In genomic region chr5:180816608-180817534, GRCh38 we compare ENCODE assay signal across 8 cellular contexts. TPM values are rescaled to one million over a fixed set of nuclear protein-coding genes. Genes with fewer than 3 reads are reported as not detected.
DNase-seq lines count a peak whose midpoint lies in the region; ATAC-seq and TF ChIP-seq lines count a peak whose summit lies in the region.

No MANE protein-coding gene starts in this region.

- peak overlapping the region; percentile 37 for H3K4me3 ChIP-seq in CD4-positive, CD25-positive, alpha-beta regulatory T cell (ENCODE audit: low read depth, low read length)
- H3K4me3 ChIP-seq in lower lobe of right lung: peak overlapping the region; percentile 29

- peak in 1 of 3 donors; percentile 38 for DNase-seq in CD4-positive, CD25-positive, alpha-beta regulatory T cell
- DNase-seq in activated naive CD8-positive, alpha-beta T cell treated with anti-CD3 and anti-CD28 coated beads, Interleukin-2, amount 10 ng/mL, durations not matched to agents 7 days and 5 days: no peak
- DNase-seq in lower lobe of right lung: no peak
- no peak for DNase-seq in NCI-H2081 treated with DMSO at 0.1 percent for 48 hours (lab: John Stamatoyannopoulos, UW)
- no peak for DNase-seq in effector CD8-positive, alpha-beta T cell (lab: John Stamatoyannopoulos, UW)

- intact Hi-C loops in lower lobe of right lung (cut with DNase I): no loop called here

- ATAC-seq in CD4-positive, CD25-positive, alpha-beta regulatory T cell (ENCODE audit: low read depth in 2 of 2): peak in 1 of 2 donors; percentile 30
- peak; percentile 33 for ATAC-seq in HG02973 (IDR thresholded peaks at IDR 0.05; ENCODE audit: unreplicated experiment)
- ATAC-seq in activated naive CD8-positive, alpha-beta T cell treated with anti-CD3 and anti-CD28 coated beads, Interleukin-2, amount 10 ng/mL, durations not matched to agents 7 days and 5 days (ENCODE audit: low read depth): peak; percentile 52
- peak; percentile 48 to 64 for ATAC-seq in lower lobe of right lung
- no peak for ATAC-seq in HG03521 (IDR thresholded peaks at IDR 0.05; ENCODE audit: unreplicated experiment)
- no peak for ATAC-seq in HG02970 (IDR thresholded peaks at IDR 0.05; ENCODE audit: low FRiP score, unreplicated experiment)

- H3K27ac ChIP-seq in CD4-positive, CD25-positive, alpha-beta regulatory T cell (ENCODE audit: insufficient read depth, low read length, poor library complexity, severe bottlenecking): no peak overlapping the region
- peak overlapping the region; percentile 99 for H3K27ac ChIP-seq in lower lobe of right lung

- peak overlapping the region; percentile 53 to 85 (median 72) for H3K4me3 Mint-ChIP-seq in CD4-positive, CD25-positive, alpha-beta regulatory T cell
- H3K4me3 Mint-ChIP-seq in activated naive CD8-positive, alpha-beta T cell treated with anti-CD3 and anti-CD28 coated beads, Interleukin-2, amount 10 ng/mL, durations not matched to agents 7 days and 5 days: peak overlapping the region; percentile 11

- no peaks in the 10 kb centered on the region for H3K9me3 ChIP-seq in CD4-positive, CD25-positive, alpha-beta regulatory T cell (ENCODE audit: control insufficient read depth in 2 of 2, low read length in 2 of 2)
- H3K9me3 ChIP-seq in lower lobe of right lung: no peaks in the 10 kb centered on the region

- H3K36me3 ChIP-seq in CD4-positive, CD25-positive, alpha-beta regulatory T cell (ENCODE audit: control insufficient read depth, insufficient read depth, low read length): no peaks in the 10 kb centered on the region
- H3K36me3 ChIP-seq in lower lobe of right lung: no peaks in the 10 kb centered on the region

- H3K27ac Mint-ChIP-seq in CD4-positive, CD25-positive, alpha-beta regulatory T cell: peak overlapping the region; percentile 58 to 85 (median 63)
- peak overlapping the region; percentile 9 for H3K27ac Mint-ChIP-seq in activated naive CD8-positive, alpha-beta T cell treated with anti-CD3 and anti-CD28 coated beads, Interleukin-2, amount 10 ng/mL, durations not matched to agents 7 days and 5 days

- H3K27me3 ChIP-seq in CD4-positive, CD25-positive, alpha-beta regulatory T cell (ENCODE audit: control insufficient read depth, insufficient read depth, low read length): peaks cover 5% of the 10 kb centered on the region
- no peaks in the 10 kb centered on the region for H3K27me3 ChIP-seq in lower lobe of right lung (ENCODE audit: low read depth)

- peaks cover 11% of the 10 kb centered on the region for H3K4me1 ChIP-seq in CD4-positive, CD25-positive, alpha-beta regulatory T cell (ENCODE audit: control insufficient read depth, insufficient read depth, low read length, poor library complexity, severe bottlenecking)
- H3K4me1 ChIP-seq in lower lobe of right lung: peaks cover 53% of the 10 kb centered on the region

- no peak for TF ChIP-seq CTCF in lower lobe of right lung (IDR thresholded peaks at IDR 0.05)

- H3K27me3 Mint-ChIP-seq in CD4-positive, CD25-positive, alpha-beta regulatory T cell: no peaks in the 10 kb centered on the region
- H3K27me3 Mint-ChIP-seq in activated naive CD8-positive, alpha-beta T cell treated with anti-CD3 and anti-CD28 coated beads, Interleukin-2, amount 10 ng/mL, durations not matched to agents 7 days and 5 days: no peaks in the 10 kb centered on the region

- POLR2A ChIA-PET in activated naive CD8-positive, alpha-beta T cell treated with anti-CD3 and anti-CD28 coated beads, Interleukin-2, amount 10 ng/mL, durations not matched to agents 7 days and 5 days (lab: Charles Lee): interaction anchor here (0.6 to 3.3 kb wide), 6 partner anchors 10 to 390 kb away, joined by 3 to 35 read pairs (median 4); partner anchors contain the start of gene MGAT1

- H3K9me3 Mint-ChIP-seq in CD4-positive, CD25-positive, alpha-beta regulatory T cell: no peaks in the 10 kb centered on the region
- H3K9me3 Mint-ChIP-seq in activated naive CD8-positive, alpha-beta T cell treated with anti-CD3 and anti-CD28 coated beads, Interleukin-2, amount 10 ng/mL, durations not matched to agents 7 days and 5 days: no peaks in the 10 kb centered on the region

- peaks cover 13 to 53% (median 35%) of the 10 kb centered on the region in 4 donors for H3K4me1 Mint-ChIP-seq in CD4-positive, CD25-positive, alpha-beta regulatory T cell
- H3K4me1 Mint-ChIP-seq in activated naive CD8-positive, alpha-beta T cell treated with anti-CD3 and anti-CD28 coated beads, Interleukin-2, amount 10 ng/mL, durations not matched to agents 7 days and 5 days: peaks cover 32% of the 10 kb centered on the region

- no peaks in the 10 kb centered on the region for H3K36me3 Mint-ChIP-seq in CD4-positive, CD25-positive, alpha-beta regulatory T cell
- H3K36me3 Mint-ChIP-seq in activated naive CD8-positive, alpha-beta T cell treated with anti-CD3 and anti-CD28 coated beads, Interleukin-2, amount 10 ng/mL, durations not matched to agents 7 days and 5 days: no peaks in the 10 kb centered on the region

RNA-seq across cellular contexts. Expression of gene MGAT1, which starts 14.3 kb away (rescaled TPM):
- total RNA-seq in CD4-positive, CD25-positive, alpha-beta regulatory T cell: 106 TPM
- 100 to 1,000 TPM; 171 to 210 (median 194) TPM for polyA plus RNA-seq in CD4-positive, CD25-positive, alpha-beta regulatory T cell
- 100 to 1,000 TPM; 177 to 186 TPM for total RNA-seq in activated naive CD8-positive, alpha-beta T cell treated with anti-CD3 and anti-CD28 coated beads, Interleukin-2, amount 10 ng/mL, durations not matched to agents 7 days and 5 days
- total RNA-seq in lower lobe of right lung: 241 TPM

RNA-seq across cellular contexts. Expression of gene ZFP62, which starts 44.2 kb away (rescaled TPM):
- total RNA-seq in CD4-positive, CD25-positive, alpha-beta regulatory T cell: 21.5 TPM
- polyA plus RNA-seq in CD4-positive, CD25-positive, alpha-beta regulatory T cell: 10 to 100 TPM; 21.4 to 31.2 (median 24.8) TPM
- total RNA-seq in activated naive CD8-positive, alpha-beta T cell treated with anti-CD3 and anti-CD28 coated beads, Interleukin-2, amount 10 ng/mL, durations not matched to agents 7 days and 5 days: 10 to 100 TPM; 42.3 to 42.7 TPM
- 28.3 TPM for total RNA-seq in lower lobe of right lung

Comparison
In these comparisons a context has a peak if more than half of its experiments do, and no peak if none do; other contexts are left out.
1. ATAC-seq: peak in HG02973 (single experiment), activated naive CD8-positive, alpha-beta T cell treated with anti-CD3 and anti-CD28 coated beads, Interleukin-2, amount 10 ng/mL, durations not matched to agents 7 days and 5 days (single experiment) and lower lobe of right lung (2 of 2); none in HG03521 (single experiment) and HG02970 (single experiment).